In the genomic region with DNA sequence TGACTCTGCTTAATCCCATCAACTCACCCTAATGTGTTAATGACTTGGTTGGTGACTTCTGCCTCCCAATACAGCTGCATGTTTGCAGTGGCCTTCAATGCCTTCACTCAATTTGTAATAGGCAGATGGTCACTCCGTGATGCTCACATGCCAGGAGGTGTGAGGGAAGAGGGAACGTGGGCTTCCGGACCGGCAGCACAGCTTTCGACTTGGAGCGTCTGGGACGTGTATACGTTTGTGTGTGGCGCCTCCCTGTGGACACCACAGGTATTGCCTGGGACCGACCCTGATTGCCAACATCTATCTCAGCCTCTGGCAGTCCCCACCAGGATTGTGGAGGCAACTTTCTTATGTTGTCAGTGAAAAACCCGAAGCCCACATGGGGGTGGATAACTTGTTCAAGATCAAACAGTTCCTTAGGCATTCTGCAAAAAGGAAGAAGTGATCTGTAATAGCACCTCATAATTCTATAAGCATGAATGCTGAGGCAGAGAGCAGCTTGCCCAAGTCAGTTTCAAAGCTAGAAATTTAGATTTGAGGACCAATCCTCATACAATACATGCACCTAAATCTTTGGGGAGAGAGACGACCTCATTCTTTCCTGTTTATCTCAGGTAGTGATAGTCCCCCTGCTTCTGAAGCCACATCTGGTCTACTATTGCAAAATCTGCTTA, we compare ENCODE assay signal across 8 cellular contexts. TPM values are rescaled to one million over a fixed set of nuclear protein-coding genes. Genes with fewer than 3 reads are reported as not detected.
DNase-seq lines count a peak whose midpoint lies in the region; ATAC-seq and TF ChIP-seq lines count a peak whose summit lies in the region.

No MANE protein-coding gene starts in this region.

- H3K4me1 ChIP-seq in BE2C (peaks cover 5% of the 10 kb centered on the region), ascending aorta (no peaks in the 10 kb centered on the region), iPS DF 6.9 (ENCODE audit: control insufficient read depth, insufficient read depth, low read length) (peaks cover 4% of the 10 kb centered on the region)

- H3K9me3 ChIP-seq in BE2C (no peaks in the 10 kb centered on the region), SU-DHL-6 (ENCODE audit: insufficient read depth, low read length) (no peaks in the 10 kb centered on the region), ascending aorta (no peaks in the 10 kb centered on the region), iPS DF 6.9 (ENCODE audit: control insufficient read depth, insufficient read depth, low read length) (no peaks in the 10 kb centered on the region)

- H3K9ac ChIP-seq in SU-DHL-6 (ENCODE audit: low read length) = no peak overlapping the region

- no peaks in the 10 kb centered on the region for H3K79me2 ChIP-seq in SU-DHL-6 (ENCODE audit: insufficient read depth, low read length)

- H2AFZ ChIP-seq in SU-DHL-6 (ENCODE audit: low read depth, low read length, severe bottlenecking) = peak overlapping the region; percentile 36

- H4K20me1 ChIP-seq in SU-DHL-6 (ENCODE audit: low read depth, low read length) = no peaks in the 10 kb centered on the region

- no peaks in the 10 kb centered on the region for H3K9me2 ChIP-seq in SU-DHL-6 (replicated peaks; ENCODE audit: insufficient read depth, low read length)

- intact Hi-C loops in ascending aorta (cut with DNase I) = no loop called here

- H3K4me3 ChIP-seq in BE2C (ENCODE audit: low read depth, low read length) (no peak overlapping the region), SU-DHL-6 (ENCODE audit: insufficient read depth, low read length, poor library complexity, severe bottlenecking) (no peak overlapping the region), ascending aorta (no peak overlapping the region), iPS DF 6.9 (ENCODE audit: low read length) (no peak overlapping the region)

- WGBS in iPS DF 6.9 (ENCODE audit: insufficient coverage, insufficient read length) = no CpG with 5 or more reads among the region's 12 CpGs

- H3K27ac ChIP-seq in SU-DHL-6 (ENCODE audit: low read depth, low read length) = no peak overlapping the region
- H3K27ac ChIP-seq in ascending aorta = no peak overlapping the region
- no peak overlapping the region for H3K27ac ChIP-seq in iPS DF 6.9 (ENCODE audit: low read length)

- peak; percentile 86 for DNase-seq in BE2C
- peak; percentile 52 for DNase-seq in LHCN-M2 (ENCODE audit: low read depth)
- DNase-seq in ascending aorta (ENCODE audit: low spot score in 2 of 2) = no peak
- DNase-seq in iPS DF 6.9 (ENCODE audit: low read depth, low spot score) = peak; percentile 60
- DNase-seq in stimulated activated CD4-positive, alpha-beta T cell treated with anti-CD3 and anti-CD28 coated beads, Interleukin-15, amount 100 ng/mL, for 24 hours = peak; percentile 86

- no peak overlapping the region for H3K4me2 ChIP-seq in SU-DHL-6 (ENCODE audit: low read depth, low read length, poor library complexity, severe bottlenecking)

- TF ChIP-seq CTCF in BE2C (IDR thresholded peaks at IDR 0.05; ENCODE audit: low read depth, low read length) = peak; percentile 94
- TF ChIP-seq CTCF in SU-DHL-6 (IDR thresholded peaks at IDR 0.05; ENCODE audit: insufficient read depth, low read length, poor library complexity, severe bottlenecking) = peak; percentile 78
- peak; percentile 19 to 48 (median 28) for TF ChIP-seq CTCF in ascending aorta (IDR thresholded peaks at IDR 0.05)

- no peaks in the 10 kb centered on the region for H3K27me3 ChIP-seq in BE2C
- H3K27me3 ChIP-seq in SU-DHL-6 (ENCODE audit: low read length) = no peaks in the 10 kb centered on the region
- no peaks in the 10 kb centered on the region for H3K27me3 ChIP-seq in ascending aorta
- H3K27me3 ChIP-seq in iPS DF 6.9 (ENCODE audit: control insufficient read depth, insufficient read depth, low read length) = no peaks in the 10 kb centered on the region

- H3K36me3 ChIP-seq in BE2C (no peaks in the 10 kb centered on the region), SU-DHL-6 (ENCODE audit: low read length) (no peaks in the 10 kb centered on the region), ascending aorta (no peaks in the 10 kb centered on the region), iPS DF 6.9 (ENCODE audit: control insufficient read depth, insufficient read depth, low read length) (no peaks in the 10 kb centered on the region)

- ATAC-seq in GM18867 (IDR thresholded peaks at IDR 0.05; ENCODE audit: unreplicated experiment) (peak; percentile 62), HG03039 (IDR thresholded peaks at IDR 0.05; ENCODE audit: unreplicated experiment) (no peak)

- H3F3A ChIP-seq in SU-DHL-6 (ENCODE audit: insufficient read depth) = no peaks in the 10 kb centered on the region

RNA-seq across cellular contexts. Expression of gene MRPL46, which starts 16.9 kb away (rescaled TPM):
- 104 TPM for polyA plus RNA-seq in BE2C (2012; ENCODE audit: insufficient read depth, insufficient read length, low read depth)
- total RNA-seq in LHCN-M2 (2014; rRNA removed) (18.1 and 23.4 TPM in 2 replicates), ascending aorta (29.7 TPM)
- polyA plus RNA-seq in LHCN-M2 (2012) = 23.0 TPM

RNA-seq across cellular contexts. Expression of gene MRPS11, which starts 17.2 kb away (rescaled TPM):
- 159 TPM for polyA plus RNA-seq in BE2C (2012; ENCODE audit: insufficient read depth, insufficient read length, low read depth)
- total RNA-seq in LHCN-M2 (2014; rRNA removed) = 48.5 and 49.3 TPM in 2 replicates
- polyA plus RNA-seq in LHCN-M2 (2012) = 106 TPM
- 29.4 TPM for total RNA-seq in ascending aorta

Comparison
In these comparisons a context has a peak if more than half of its experiments do, and no peak if none do; other contexts are left out.
1. DNase-seq: peak in BE2C (single experiment), LHCN-M2 (single experiment), iPS DF 6.9 (single experiment) and stimulated activated CD4-positive, alpha-beta T cell treated with anti-CD3 and anti-CD28 coated beads, Interleukin-15, amount 100 ng/mL, for 24 hours (single experiment); none in ascending aorta (0 of 2).
2. CTCF ChIP-seq: peak in every context shown above with its lines; median percentile 94 in BE2C; 78 in SU-DHL-6; 28 in ascending aorta.